In genomic region chr5:54519083-54519541, GRCh38 we compare ENCODE assay signal across 8 cellular contexts. TPM values are rescaled to one million over a fixed set of nuclear protein-coding genes. Genes with fewer than 3 reads are reported as not detected.
DNase-seq lines count a peak whose midpoint lies in the region; ATAC-seq and TF ChIP-seq lines count a peak whose summit lies in the region.

No MANE protein-coding gene starts in this region.

- no peaks in the 10 kb centered on the region for H3K27me3 Mint-ChIP-seq in activated CD8-positive, alpha-beta T cell treated with anti-CD3 and anti-CD28 coated beads for 36 hours

- peak overlapping the region; percentile 75 for H3K4me3 Mint-ChIP-seq in activated CD8-positive, alpha-beta T cell treated with anti-CD3 and anti-CD28 coated beads for 36 hours

- WGBS in sigmoid colon, 2 donors = 91 to 94% methylated on average over 31 of the region's 31 CpGs

- peak overlapping the region; percentile 100 for H3K4me3 ChIP-seq in left ventricle myocardium inferior
- peak overlapping the region; percentile 84 to 99 (median 96) for H3K4me3 ChIP-seq in sigmoid colon

- H3K9me3 ChIP-seq in ES-I3 (ENCODE audit: control insufficient read depth, insufficient read depth, low read length) (no peaks in the 10 kb centered on the region), left ventricle myocardium inferior (replicated peaks) (no peaks in the 10 kb centered on the region), sigmoid colon (no peaks in the 10 kb centered on the region)

- DNase-seq in activated CD8-positive, alpha-beta T cell treated with anti-CD3 and anti-CD28 coated beads for 36 hours = no peak
- DNase-seq in left ventricle myocardium inferior (no peak), sigmoid colon (peak; percentile 68), NCI-H82 (lab: John Stamatoyannopoulos, UW) (no peak), NCI-H226 (no peak)

- TF ChIP-seq EP300 in sigmoid colon (IDR thresholded peaks at IDR 0.05) = no peak

- H3K36me3 ChIP-seq in ES-I3 (ENCODE audit: insufficient read depth, low read length) = no peaks in the 10 kb centered on the region
- H3K36me3 ChIP-seq in left ventricle myocardium inferior = peaks cover 9% of the 10 kb centered on the region
- H3K36me3 ChIP-seq in sigmoid colon = peaks cover 0 to 3% (median 0%) of the 10 kb centered on the region in 4 donors

- no peak for TF ChIP-seq POLR2A in sigmoid colon (IDR thresholded peaks at IDR 0.05)

- POLR2A ChIA-PET in activated CD8-positive, alpha-beta T cell treated with anti-CD3 and anti-CD28 coated beads for 36 hours (lab: Charles Lee) = interaction anchor here (0.5 to 1.6 kb wide), 4 partner anchors 10 to 349 kb away, joined by 3 to 5 read pairs (median 3); no protein-coding TSS in a partner anchor

- no peak for ATAC-seq in activated CD8-positive, alpha-beta T cell treated with anti-CD3 and anti-CD28 coated beads for 36 hours
- no peak for ATAC-seq in HG02798 (IDR thresholded peaks at IDR 0.05; ENCODE audit: poor library complexity, unreplicated experiment)
- no peak for ATAC-seq in GM18867 (IDR thresholded peaks at IDR 0.05; ENCODE audit: unreplicated experiment)

- intact Hi-C loops in activated CD8-positive, alpha-beta T cell treated with anti-CD3 and anti-CD28 coated beads for 36 hours (cut with micrococcal nuclease) = loop anchor here (5.0 kb wide), 1 partner anchor 628 kb away; no protein-coding TSS in a partner anchor
- intact Hi-C loops in left ventricle myocardium inferior (cut with micrococcal nuclease) (no loop called here), sigmoid colon (cut with DNase I) (loop anchor here (10.0 kb wide), 1 partner anchor 226 kb away; no protein-coding TSS in a partner anchor)

- no peak for TF ChIP-seq CTCF in activated CD8-positive, alpha-beta T cell treated with anti-CD3 and anti-CD28 coated beads for 36 hours (IDR thresholded peaks at IDR 0.05)
- TF ChIP-seq CTCF in left ventricle myocardium inferior (IDR thresholded peaks at IDR 0.05; ENCODE audit: borderline replicate concordance) (no peak), sigmoid colon (IDR thresholded peaks at IDR 0.05) (no peak)

- no peaks in the 10 kb centered on the region for H3K9me3 Mint-ChIP-seq in activated CD8-positive, alpha-beta T cell treated with anti-CD3 and anti-CD28 coated beads for 36 hours

- CTCF ChIA-PET in activated CD8-positive, alpha-beta T cell treated with anti-CD3 and anti-CD28 coated beads for 36 hours (lab: Charles Lee) = interaction anchor here (0.9 to 5.2 kb wide), 11 partner anchors 18 to 348 kb away, joined by 3 to 121 read pairs (median 6); no protein-coding TSS in a partner anchor

- peaks cover 52% of the 10 kb centered on the region for H3K4me1 Mint-ChIP-seq in activated CD8-positive, alpha-beta T cell treated with anti-CD3 and anti-CD28 coated beads for 36 hours (ENCODE audit: low read depth)

- peaks cover 8% of the 10 kb centered on the region for H3K36me3 Mint-ChIP-seq in activated CD8-positive, alpha-beta T cell treated with anti-CD3 and anti-CD28 coated beads for 36 hours (ENCODE audit: low read depth)

- H3K27me3 ChIP-seq in left ventricle myocardium inferior (ENCODE audit: low read depth) (no peaks in the 10 kb centered on the region), sigmoid colon (no peaks in the 10 kb centered on the region)

- H3K9ac ChIP-seq in ES-I3 (ENCODE audit: low read depth, low read length) = peak overlapping the region; percentile 81; the same call in 1 of the 2 replicates

- H3K27ac ChIP-seq in left ventricle myocardium inferior (replicated peaks) (peak overlapping the region; percentile 99), sigmoid colon (peak overlapping the region; percentile 92 to 99 (median 96))

- H3K4me1 ChIP-seq in ES-I3 (ENCODE audit: insufficient read depth, low read length) (peaks cover 12% of the 10 kb centered on the region), left ventricle myocardium inferior (peaks cover 71% of the 10 kb centered on the region), sigmoid colon (peaks cover 0 to 57% (median 47%) of the 10 kb centered on the region in 4 donors)

- H3K27ac Mint-ChIP-seq in activated CD8-positive, alpha-beta T cell treated with anti-CD3 and anti-CD28 coated beads for 36 hours = no peak overlapping the region

RNA-seq across cellular contexts. Expression of gene SNX18, which starts 1.6 kb away (rescaled TPM):
- 1 to 10 TPM; 5.9 to 6.8 TPM for total RNA-seq in activated CD8-positive, alpha-beta T cell treated with anti-CD3 and anti-CD28 coated beads for 36 hours
- total RNA-seq in left ventricle myocardium inferior (28.7 TPM), sigmoid colon (10 to 100 TPM; 37.8 to 51.3 (median 46.1) TPM)
- polyA plus RNA-seq in sigmoid colon = 1 to 10 TPM; 3.9 to 6.5 (median 5.4) TPM
